23 cellular contexts compared by ENCODE assay signal in the genomic region with DNA sequence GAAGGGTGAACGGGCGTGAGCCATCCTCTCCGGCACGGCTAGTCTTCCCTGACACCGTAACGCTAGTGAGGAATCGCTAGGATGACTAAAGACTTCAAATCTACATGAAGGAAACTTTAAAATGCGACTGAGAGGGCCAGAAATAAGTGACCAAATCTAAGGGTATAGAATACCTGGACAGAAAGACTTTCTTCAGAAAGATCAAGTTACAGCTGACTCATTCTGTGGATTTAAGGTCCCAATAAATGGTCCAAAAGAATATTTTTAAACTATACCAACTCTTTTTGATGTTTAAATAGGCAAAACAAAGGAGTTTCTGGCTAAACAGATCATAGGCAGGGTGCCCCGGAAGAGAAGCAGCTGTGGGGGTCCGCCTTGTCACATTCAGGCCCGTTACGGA. TPM values are rescaled to one million over a fixed set of nuclear protein-coding genes. Genes with fewer than 3 reads are reported as not detected.
DNase-seq lines count a peak whose midpoint lies in the region; ATAC-seq, FAIRE-seq and TF ChIP-seq lines count a peak whose summit lies in the region.
"Had no signal": no experiment of that assay in that cellular context is flagged by ENCODE, and none has a peak within 500 bp of the region (broad histone marks: within the 10 kb centered on the region; RNA-seq: fewer than 3 reads in every experiment).

No MANE protein-coding gene starts in this region.

- POLR2A ChIA-PET in K562 (lab: Yijun Ruan, JAX), result interaction anchor here (0.5 to 1.5 kb wide), 2 partner anchors 27 to 57 kb away, joined by 3 read pairs; no protein-coding TSS in a partner anchor

- H3K14ac ChIP-seq in H9 (ENCODE audit: insufficient read depth, low read length), result no peak overlapping the region

- BruUV-seq in K562 (replicated peaks; lab: Mats Ljungman, UMichigan), result no TSS peak

- H3K36me3 ChIP-seq in GM23338 (ENCODE audit: insufficient read depth), result no peaks in the 10 kb centered on the region
- no peaks in the 10 kb centered on the region for H3K36me3 ChIP-seq in K562 (ENCODE audit: control insufficient read depth, insufficient read depth, low read length)
- H3K36me3 ChIP-seq in neural progenitor cell, result no peaks in the 10 kb centered on the region
- H3K36me3 ChIP-seq in H7 (replicated peaks; ENCODE audit: control insufficient read depth, insufficient read depth, low read length), result no peaks in the 10 kb centered on the region
- H3K36me3 ChIP-seq: BE2C had no signal

- H3K9me3 Mint-ChIP-seq in GM23338 (peaks cover 21% of the 10 kb centered on the region; the same call in 2 of the 3 replicates), H9 (peaks cover 17 to 19% of the 10 kb centered on the region in 2 experiments), neural progenitor cell (peaks cover 15% of the 10 kb centered on the region)

- no peak for ATAC-seq in GM23338
- ATAC-seq in K562, result no peak
- ATAC-seq in HG02981 (IDR thresholded peaks at IDR 0.05; ENCODE audit: unreplicated experiment), result no peak
- no peak for ATAC-seq in GM21737 (IDR thresholded peaks at IDR 0.05; ENCODE audit: unreplicated experiment)
- ATAC-seq: GM12878 had no signal

- peaks cover 4% of the 10 kb centered on the region for H3K9me3 ChIP-seq in H9 (ENCODE audit: control insufficient read depth, low read depth, low read length)
- no peaks in the 10 kb centered on the region for H3K9me3 ChIP-seq in K562 (replicated peaks; ENCODE audit: control insufficient read depth, insufficient read depth, low read depth, low read length)
- H3K9me3 ChIP-seq in neural progenitor cell (ENCODE audit: low read depth), result peaks cover 7% of the 10 kb centered on the region
- H3K9me3 ChIP-seq: BE2C had no signal

- H3K79me2 ChIP-seq in GM23338 (replicated peaks; ENCODE audit: insufficient read depth) (no peaks in the 10 kb centered on the region), H9 (ENCODE audit: insufficient read depth, low read length) (no peaks in the 10 kb centered on the region), K562 (ENCODE audit: control insufficient read depth, insufficient read depth, low read length) (no peaks in the 10 kb centered on the region), neural progenitor cell (ENCODE audit: low read depth) (no peaks in the 10 kb centered on the region)

- H3K4me3 ChIP-seq in GM23338 (no peak overlapping the region), K562 (no peak overlapping the region), neural progenitor cell (no peak overlapping the region), H7 (ENCODE audit: insufficient read depth, low read depth, low read length) (no peak overlapping the region)
- H3K4me3 ChIP-seq: GM12878, GM23248 had no signal

- WGBS in H9 (ENCODE audit: extremely low coverage, insufficient read length, low lambda C conversion rate), result no CpG with 5 or more reads among the region's 12 CpGs
- 6% methylated on average over 12 of the region's 12 CpGs for WGBS in K562 (ENCODE audit: insufficient coverage, low coverage, missing lambda C conversion rate)

- H3K27ac Mint-ChIP-seq in GM23338 (0 out of 2 replicates have a peak overlapping the region, but pooled peaks have one; percentile 32), H9 (no peak overlapping the region), neural progenitor cell (peak overlapping the region; percentile 65)
- H3K27ac Mint-ChIP-seq: CD4-positive, CD25-positive, alpha-beta regulatory T cell; CD8-positive, alpha-beta memory T cell had no signal

- TF ChIP-seq CTCF in GM23338 (conservative IDR thresholded peaks at IDR 0.05; ENCODE audit: low read depth in 2 of 2) (no peak), H9 (conservative IDR thresholded peaks at IDR 0.05) (no peak), K562 (IDR thresholded peaks at IDR 0.05 in 2 of 3, conservative IDR thresholded peaks at IDR 0.05 in 1 of 3; ENCODE audit: insufficient read depth in 2 of 3, low read depth in 1 of 3, low read length in 3 of 3) (no peak), neural progenitor cell (IDR thresholded peaks at IDR 0.05) (no peak)

- no peak overlapping the region for H2BK15ac ChIP-seq in H9 (ENCODE audit: low read depth, low read length)

- DNase-seq in GM23338 (ENCODE audit: low spot score), result no peak
- peak; percentile 12 for DNase-seq in H9
- DNase-seq in K562 (ENCODE audit: extremely low read depth in 1 of 4, low spot score in 3 of 4), result no peak
- DNase-seq in neural progenitor cell (ENCODE audit: low spot score), result no peak
- no peak for DNase-seq in H7
- DNase-seq: ACHN; BE2C; C1 segment of cervical spinal cord; CD4-positive, CD25-positive, alpha-beta regulatory T cell; CD8-positive, alpha-beta memory T cell; DMS 273 treated with DMSO at 0.1 percent for 48 hours; DMS53; DND-41; EL; GM23248; IMR-90; KBM-7 had no signal

- H3K23ac ChIP-seq in H9 (ENCODE audit: insufficient read length, low read depth, low read length), result no peak overlapping the region

- no peak overlapping the region for H2AFZ ChIP-seq in GM23338
- H2AFZ ChIP-seq in H9 (ENCODE audit: low read length), result no peak overlapping the region
- H2AFZ ChIP-seq in K562 (ENCODE audit: low read depth, low read length), result no peak overlapping the region
- no peak overlapping the region for H2AFZ ChIP-seq in neural progenitor cell (replicated peaks)
- H2AFZ ChIP-seq: GM23248 had no signal

- H4K5ac ChIP-seq in H9 (ENCODE audit: insufficient read length, low read depth, low read length), result no peak overlapping the region

- H3K4me3 Mint-ChIP-seq in GM23338 (no peak overlapping the region), H9 (no peak overlapping the region), neural progenitor cell (no peak overlapping the region)
- H3K4me3 Mint-ChIP-seq: CD4-positive, CD25-positive, alpha-beta regulatory T cell; CD8-positive, alpha-beta memory T cell had no signal

- H3K27me3 ChIP-seq in GM23338 (ENCODE audit: insufficient read depth) (no peaks in the 10 kb centered on the region), H9 (ENCODE audit: insufficient read depth, low read length) (no peaks in the 10 kb centered on the region), K562 (ENCODE audit: control insufficient read depth in 2 of 2, insufficient read depth in 2 of 2, low read length in 2 of 2) (peaks cover 47 to 71% of the 10 kb centered on the region in 2 experiments), neural progenitor cell (peaks cover 12% of the 10 kb centered on the region), H7 (ENCODE audit: control insufficient read depth, insufficient read depth, low read length) (no peaks in the 10 kb centered on the region)

- peak; percentile 15 for FAIRE-seq in K562 (lab: Jason Lieb, UNC)
- FAIRE-seq: A204.1, GM12878, H54 had no signal

- H3K27ac ChIP-seq in GM23338 (ENCODE audit: low read depth) (no peak overlapping the region), H9 (ENCODE audit: insufficient read length, low read depth, low read length) (no peak overlapping the region), K562 (ENCODE audit: extremely low read depth, low read depth, low read length) (no peak overlapping the region), neural progenitor cell (no peak overlapping the region)
- H3K27ac ChIP-seq: GM23248, HL-60 had no signal

- H4K20me1 ChIP-seq in GM23338 (replicated peaks; ENCODE audit: insufficient read depth) (no peaks in the 10 kb centered on the region), H9 (ENCODE audit: control insufficient read depth, insufficient read depth, insufficient read length) (no peaks in the 10 kb centered on the region), K562 (replicated peaks; ENCODE audit: control insufficient read depth, insufficient read depth, low read length) (no peaks in the 10 kb centered on the region), neural progenitor cell (ENCODE audit: low read depth) (no peaks in the 10 kb centered on the region)

- no peak overlapping the region for H4K91ac ChIP-seq in H9 (ENCODE audit: insufficient read length, low read depth, low read length)

- in situ Hi-C loops in K562 (cut with MboI), result no loop called here

- TF ChIP-seq POLR2A in K562 (conservative IDR thresholded peaks at IDR 0.05), result no peak

- H3K4ac ChIP-seq in H9 (ENCODE audit: low read depth, low read length), result no peak overlapping the region

- H2BK120ac ChIP-seq in H9 (ENCODE audit: low read depth, low read length, poor library complexity, severe bottlenecking), result no peak overlapping the region

- CTCF ChIA-PET in K562 (lab: Yijun Ruan, JAX; ENCODE audit: low intra/inter-chr PET ratio), result interaction anchor here (0.6 kb wide), 1 partner anchor 1047 kb away, joined by 3 read pairs; no protein-coding TSS in a partner anchor

- no peaks in the 10 kb centered on the region for H3K9me2 ChIP-seq in GM23338 (ENCODE audit: insufficient read depth)

- no peaks in the 10 kb centered on the region; the same call in 1 of the 2 replicates for H3K4me1 ChIP-seq in GM23338 (ENCODE audit: insufficient read depth)
- H3K4me1 ChIP-seq in H9 (ENCODE audit: insufficient read depth, low read length), result no peaks in the 10 kb centered on the region
- peaks cover 0 to 23% of the 10 kb centered on the region in 2 experiments; a peak in 2 of 5 replicates for H3K4me1 ChIP-seq in K562 (replicated peaks in 1 of 2; ENCODE audit: control insufficient read depth in 2 of 2, insufficient read depth in 2 of 2, low read length in 2 of 2)
- peaks cover 2% of the 10 kb centered on the region for H3K4me1 ChIP-seq in neural progenitor cell
- H3K4me1 ChIP-seq: BE2C had no signal

- no peak overlapping the region for H4K8ac ChIP-seq in H9 (replicated peaks; ENCODE audit: insufficient read length, low read depth, low read length)

- H3K79me1 ChIP-seq in H9 (ENCODE audit: insufficient read depth, low read depth, low read length, poor library complexity, severe bottlenecking), result no peaks in the 10 kb centered on the region

- no peaks in the 10 kb centered on the region for H3K23me2 ChIP-seq in H9 (ENCODE audit: insufficient read length, low read depth, low read length, poor library complexity, severe bottlenecking)

- no peak overlapping the region for H2AK5ac ChIP-seq in H9 (ENCODE audit: insufficient read length, low read length)

- H2BK20ac ChIP-seq in H9 (ENCODE audit: low read depth, low read length, poor library complexity, severe bottlenecking), result no peak overlapping the region

- H3T11ph ChIP-seq in H9 (ENCODE audit: low read length), result no peak overlapping the region

- H3K27me3 Mint-ChIP-seq in GM23338 (ENCODE audit: insufficient read depth, low read depth, poor library complexity) (peaks cover 2% of the 10 kb centered on the region), H9 (ENCODE audit: low read depth) (peaks cover 48% of the 10 kb centered on the region), neural progenitor cell (ENCODE audit: insufficient read depth, low read depth) (peaks cover 12% of the 10 kb centered on the region)

- H3K9me1 ChIP-seq in K562 (ENCODE audit: control insufficient read depth, insufficient read depth, low read length), result no peaks in the 10 kb centered on the region

- H3K4me2 ChIP-seq in GM23338, result no peak overlapping the region
- no peak overlapping the region for H3K4me2 ChIP-seq in H9 (ENCODE audit: insufficient read depth, insufficient read length, low read length)
- H3K4me2 ChIP-seq in K562 (ENCODE audit: insufficient read depth, low read length), result no peak overlapping the region
- H3K4me2 ChIP-seq in neural progenitor cell, result no peak overlapping the region

- H3K56ac ChIP-seq in H9 (ENCODE audit: insufficient read length, low read depth, low read length), result no peak overlapping the region

- H3F3A ChIP-seq in GM23338 (replicated peaks; ENCODE audit: low read depth) (no peaks in the 10 kb centered on the region), neural progenitor cell (ENCODE audit: low read depth) (no peaks in the 10 kb centered on the region)

- no peak for TF ChIP-seq EP300 in K562 (IDR thresholded peaks at IDR 0.05; ENCODE audit: low read length)

- intact Hi-C loops in K562 (cut with micrococcal nuclease), result no loop called here

- H3K18ac ChIP-seq in H9 (ENCODE audit: insufficient read length, low read depth, low read length), result no peak overlapping the region

- no peak overlapping the region for H2BK5ac ChIP-seq in H9 (ENCODE audit: insufficient read length, low read length)

- H3K36me3 Mint-ChIP-seq in GM23338 (ENCODE audit: low read depth) (peaks cover 4% of the 10 kb centered on the region; the same call in 1 of the 3 replicates), H9 (ENCODE audit: insufficient read depth in 1 of 3, low read depth in 3 of 3) (peaks cover 0 to 14% (median 0%) of the 10 kb centered on the region in 3 experiments; a peak in 2 of 7 replicates), neural progenitor cell (no peaks in the 10 kb centered on the region)
- H3K36me3 Mint-ChIP-seq: CD4-positive, CD25-positive, alpha-beta regulatory T cell had no signal

- H2BK12ac ChIP-seq in H9 (ENCODE audit: insufficient read length, low read depth, low read length), result no peak overlapping the region

- H3K4me1 Mint-ChIP-seq in GM23338 (no peaks in the 10 kb centered on the region; the same call in 2 of the 3 replicates), H9 (peaks cover 4 to 12% of the 10 kb centered on the region in 2 experiments), neural progenitor cell (no peaks in the 10 kb centered on the region)
- H3K4me1 Mint-ChIP-seq: CD4-positive, CD25-positive, alpha-beta regulatory T cell; CD8-positive, alpha-beta memory T cell had no signal

- no peak for TF ChIP-seq RAD21 in K562 (CRISPR knock-in tag; conservative IDR thresholded peaks at IDR 0.05 in 1 of 2, IDR thresholded peaks at IDR 0.05 in 1 of 2)

- H3K9ac ChIP-seq in H9 (ENCODE audit: extremely low read depth, insufficient read length, low read length) (no peak overlapping the region), K562 (ENCODE audit: insufficient read depth in 1 of 2, low read depth in 2 of 2, low read length in 2 of 2) (no peak overlapping the region), neural progenitor cell (no peak overlapping the region)
- H3K9ac ChIP-seq: GM23248 had no signal

RNA-seq across cellular contexts. Expression of gene CEP72, which starts 38.9 kb away (rescaled TPM):
- total RNA-seq in GM23338 (2014; rRNA removed; shearing (Covaris generic)), result 23.1 and 27.1 TPM in 2 replicates
- polyA plus RNA-seq in GM23338 (2016; fragmentation: Nextera tagmentation; extraction: Ambion mirVana) (12.5 and 15.5 TPM in 2 replicates), K562 (2011; rRNA removed) (14.0 and 17.8 TPM in 2 replicates), K562 (2014; fragmentation: Illumina TruSeq; extraction: Trizol) (14.2 and 15.2 TPM in 2 replicates), K562 (2014; fragmentation: Nextera tagmentation; extraction: Ambion mirVana) (1 to 10 TPM in 1 of 2 experiments, under 1 TPM in 1; 0.89 to 1.4 TPM), K562 (2014; rRNA removed) (19.9 and 28.6 TPM in 2 replicates)
- total RNA-seq in H9 (2021) (24.8 and 26.7 TPM in 2 replicates), K562 (2014; rRNA removed) (17.6 and 27.4 TPM in 2 replicates), K562 (2014; rRNA removed; fragmentation: Illumina TruSeq; extraction: Trizol) (9.4 and 11.3 TPM in 2 replicates), K562 (2015; rRNA removed; fragmentation: Illumina TruSeq; extraction: Trizol) (16.3 and 17.4 TPM in 2 replicates), K562 (2021) (33.3 and 38.1 TPM in 2 replicates), neural progenitor cell (ENCODE audit: low replicate concordance) (17.2 and 21.5 TPM in 2 replicates)
- total RNA-seq in K562 (2011; cell fraction: chromatin; rRNA removed; ENCODE audit: low replicate concordance), result 124 and 152 TPM in 2 replicates
- 76.5 and 81.0 TPM in 2 replicates for total RNA-seq in K562 (2011; cell fraction: nucleolus; rRNA removed)
- 63.1 and 68.9 TPM in 2 replicates for total RNA-seq in K562 (2011; cell fraction: nucleoplasm; rRNA removed)
- 11.8 and 15.1 TPM in 2 replicates for polyA plus RNA-seq in K562 (2011; cell fraction: cytosol; rRNA removed)
- 32.3 and 49.2 TPM in 2 replicates for polyA plus RNA-seq in K562 (2011; cell fraction: nucleus; rRNA removed)
- 15.2 and 20.5 TPM in 2 replicates for polyA plus RNA-seq in K562 (2012)
- 23.6 and 27.4 TPM in 2 replicates for polyA minus RNA-seq in K562 (2011; rRNA and poly(A)+ RNA removed)
- 19.7 and 26.2 TPM in 2 replicates for polyA minus RNA-seq in K562 (2011; cell fraction: cytosol; rRNA and poly(A)+ RNA removed)
- 40.4 and 45.3 TPM in 2 replicates for polyA minus RNA-seq in K562 (2011; cell fraction: nucleus; rRNA and poly(A)+ RNA removed)
- total RNA-seq in H7 (2014; rRNA removed; shearing (Covaris generic)), result 12.6 and 20.7 TPM in 2 replicates

RNA-seq across cellular contexts. Expression of gene SLC9A3, which starts 49.0 kb away (rescaled TPM):
- 2.2 and 3.1 TPM in 2 replicates for total RNA-seq in GM23338 (2014; rRNA removed; shearing (Covaris generic))
- polyA plus RNA-seq in GM23338 (2016; fragmentation: Nextera tagmentation; extraction: Ambion mirVana), result 0.39 and 0.75 TPM in 2 replicates
- total RNA-seq in H9 (2021), result 0.75 and 0.85 TPM in 2 replicates
- 2.7 and 4.4 TPM in 2 replicates for total RNA-seq in K562 (2011; cell fraction: chromatin; rRNA removed; ENCODE audit: low replicate concordance)
- total RNA-seq in K562 (2011; cell fraction: nucleolus; rRNA removed), result 4.6 and 5.5 TPM in 2 replicates
- total RNA-seq in K562 (2011; cell fraction: nucleoplasm; rRNA removed), result 3.2 and 4.1 TPM in 2 replicates
- 4.7 and 6.7 TPM in 2 replicates for total RNA-seq in K562 (2014; rRNA removed)
- 1.3 and 1.5 TPM in 2 replicates for total RNA-seq in K562 (2014; rRNA removed; fragmentation: Illumina TruSeq; extraction: Trizol)
- 2.1 and 2.9 TPM in 2 replicates for total RNA-seq in K562 (2015; rRNA removed; fragmentation: Illumina TruSeq; extraction: Trizol)
- 4.0 and 4.4 TPM in 2 replicates for total RNA-seq in K562 (2021)
- polyA plus RNA-seq in K562 (2011; rRNA removed), result 2.6 and 3.7 TPM in 2 replicates
- polyA plus RNA-seq in K562 (2011; cell fraction: cytosol; rRNA removed), result 3.0 and 6.6 TPM in 2 replicates
- 4.7 and 8.2 TPM in 2 replicates for polyA plus RNA-seq in K562 (2011; cell fraction: nucleus; rRNA removed)
- 3.0 and 3.6 TPM in 2 replicates for polyA plus RNA-seq in K562 (2012)
- polyA plus RNA-seq in K562 (2014; fragmentation: Illumina TruSeq; extraction: Trizol), result 3.6 and 3.7 TPM in 2 replicates
- not detected for polyA plus RNA-seq in K562 (2014; fragmentation: Nextera tagmentation; extraction: Ambion mirVana)
- 5.8 and 7.3 TPM in 2 replicates for polyA plus RNA-seq in K562 (2014; rRNA removed)
- polyA minus RNA-seq in K562 (2011; rRNA and poly(A)+ RNA removed), result 0.99 and 1.2 TPM in 2 replicates
- 0.82 and 2.1 TPM in 2 replicates for polyA minus RNA-seq in K562 (2011; cell fraction: cytosol; rRNA and poly(A)+ RNA removed)
- 3.0 and 3.6 TPM in 2 replicates for polyA minus RNA-seq in K562 (2011; cell fraction: nucleus; rRNA and poly(A)+ RNA removed)
- 1.4 and 3.6 TPM in 2 replicates for total RNA-seq in neural progenitor cell (ENCODE audit: low replicate concordance)
- 1.8 and 3.3 TPM in 2 replicates for total RNA-seq in H7 (2014; rRNA removed; shearing (Covaris generic))

Comparison
In these comparisons a context has a peak if more than half of its experiments do, and no peak if none do; other contexts are left out.
1. H3K27ac Mint-ChIP-seq: peak in GM23338 (single experiment) and neural progenitor cell (single experiment); none in H9 (0 of 3).